In the genomic region with DNA sequence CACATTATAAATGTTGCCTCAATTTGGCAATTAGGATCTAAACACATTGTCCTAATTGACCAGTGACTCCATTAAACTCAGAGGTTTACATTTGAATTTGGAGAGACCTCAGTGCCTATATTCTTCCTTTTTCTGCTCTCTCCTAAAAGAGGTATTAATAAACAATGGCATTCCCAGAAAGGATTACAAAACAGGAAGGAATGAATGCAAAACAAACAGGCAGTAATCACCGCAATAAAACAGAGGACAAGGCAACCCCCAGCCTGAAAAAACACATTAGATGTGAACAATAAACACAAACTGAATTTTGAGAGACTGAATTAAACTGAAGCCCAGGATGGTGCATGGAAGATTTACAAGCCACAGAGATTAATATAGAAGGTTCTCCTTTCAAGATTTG, we compare ENCODE assay signal across 24 cellular contexts.
DNase-seq lines count a peak whose midpoint lies in the region; ATAC-seq, FAIRE-seq and TF ChIP-seq lines count a peak whose summit lies in the region.
"Had no signal": no experiment of that assay in that cellular context is flagged by ENCODE, and none has a peak within 500 bp of the region (broad histone marks: within the 10 kb centered on the region; RNA-seq: fewer than 3 reads in every experiment).

No MANE protein-coding gene starts in this region.

- H3K4me1 Mint-ChIP-seq in neural progenitor cell = peaks cover 24% of the 10 kb centered on the region
- no peaks in the 10 kb centered on the region for H3K4me1 Mint-ChIP-seq in T-helper 2 cell treated with Interferon-gamma antibody and Interleukin-4, amounts not matched to agents 5 μg/mL and 100 μg/mL, for 36 hours (ENCODE audit: low read depth)
- H3K4me1 Mint-ChIP-seq: T-cell had no signal

- no peaks in the 10 kb centered on the region for H3K9me3 Mint-ChIP-seq in neural progenitor cell
- peaks cover 11% of the 10 kb centered on the region for H3K9me3 Mint-ChIP-seq in T-helper 2 cell treated with Interferon-gamma antibody and Interleukin-4, amounts not matched to agents 5 μg/mL and 100 μg/mL, for 36 hours

- H3K79me2 ChIP-seq in neural progenitor cell (ENCODE audit: low read depth) = no peaks in the 10 kb centered on the region

- no peaks in the 10 kb centered on the region for H3F3A ChIP-seq in neural progenitor cell (ENCODE audit: low read depth)

- no peak for TF ChIP-seq POLR2A in H54 (IDR thresholded peaks at IDR 0.05; ENCODE audit: low read depth, low read length)

- no peak overlapping the region for H3K9ac ChIP-seq in neural progenitor cell
- H3K9ac ChIP-seq: KMS-11 had no signal

- H3K27me3 ChIP-seq in neural progenitor cell = no peaks in the 10 kb centered on the region
- H3K27me3 ChIP-seq: BE2C, Peyer's patch had no signal

- DNase-seq in NCI-H1092 treated with DMSO at 0.1 percent for 48 hours (lab: John Stamatoyannopoulos, UW) = peak; percentile 75
- no peak for DNase-seq in NCI-H1092 (lab: John Stamatoyannopoulos, UW)
- DNase-seq in H54 (ENCODE audit: insufficient read length, low spot score) = no peak
- peak; percentile 69 for DNase-seq in NCI-H774 (lab: John Stamatoyannopoulos, UW)
- no peak for DNase-seq in neural progenitor cell (ENCODE audit: low spot score)
- DNase-seq in GM10266 (ENCODE audit: extremely low spot score) = no peak
- DNase-seq in T-helper 2 cell treated with Interferon-gamma antibody and Interleukin-4, amounts not matched to agents 5 μg/mL and 100 μg/mL, for 36 hours (ENCODE audit: low spot score) = no peak
- DNase-seq: BE2C; Calu3; CD4-positive, alpha-beta T cell; DMS79 treated with DMSO at 0.1 percent for 48 hours; GOT3; HFFc6; NCI-H1048; NCI-H1694 treated with DMSO at 0.1 percent for 48 hours; NCI-H226; NCI-H524 treated with DMSO at 0.1 percent for 48 hours; Peyer's patch; T-cell; T1000 had no signal

- H3K27me3 Mint-ChIP-seq in neural progenitor cell (ENCODE audit: insufficient read depth, low read depth) = no peaks in the 10 kb centered on the region
- H3K27me3 Mint-ChIP-seq in T-helper 2 cell treated with Interferon-gamma antibody and Interleukin-4, amounts not matched to agents 5 μg/mL and 100 μg/mL, for 36 hours (ENCODE audit: low read depth) = no peaks in the 10 kb centered on the region
- H3K27me3 Mint-ChIP-seq: CD4-positive, alpha-beta T cell; T-cell had no signal

- no peak for ATAC-seq in HG03565 (IDR thresholded peaks at IDR 0.05; ENCODE audit: unreplicated experiment)
- ATAC-seq: Right ventricle myocardium inferior, T-cell had no signal

- no peaks in the 10 kb centered on the region for H3K9me3 ChIP-seq in neural progenitor cell (ENCODE audit: low read depth)
- H3K9me3 ChIP-seq: BE2C, Peyer's patch had no signal

- H3K4me1 ChIP-seq in neural progenitor cell = peaks cover 16% of the 10 kb centered on the region
- H3K4me1 ChIP-seq: Peyer's patch had no signal

- peak; percentile 83 for FAIRE-seq in H54 (lab: Jason Lieb, UNC)

- no peaks in the 10 kb centered on the region for H4K20me1 ChIP-seq in neural progenitor cell (ENCODE audit: low read depth)

- no peaks in the 10 kb centered on the region for H3K36me3 ChIP-seq in neural progenitor cell
- H3K36me3 ChIP-seq: BE2C, Peyer's patch had no signal

- H3K4me2 ChIP-seq in neural progenitor cell = peak overlapping the region; percentile 1
- H3K4me2 ChIP-seq: KMS-11 had no signal

- no peaks in the 10 kb centered on the region for H3K36me3 Mint-ChIP-seq in neural progenitor cell
- H3K36me3 Mint-ChIP-seq in T-helper 2 cell treated with Interferon-gamma antibody and Interleukin-4, amounts not matched to agents 5 μg/mL and 100 μg/mL, for 36 hours (ENCODE audit: low read depth) = no peaks in the 10 kb centered on the region
- H3K36me3 Mint-ChIP-seq: T-cell had no signal

- no peak overlapping the region for H3K4me3 ChIP-seq in neural progenitor cell
- H3K4me3 ChIP-seq: Peyer's patch had no signal

- no peak overlapping the region for H3K4me3 Mint-ChIP-seq in neural progenitor cell
- H3K4me3 Mint-ChIP-seq in T-helper 2 cell treated with Interferon-gamma antibody and Interleukin-4, amounts not matched to agents 5 μg/mL and 100 μg/mL, for 36 hours = no peak overlapping the region
- H3K4me3 Mint-ChIP-seq: CD4-positive, alpha-beta T cell; HFFc6; T-cell had no signal

- H2AFZ ChIP-seq in neural progenitor cell (replicated peaks) = peak overlapping the region; percentile 34

- TF ChIP-seq CTCF in neural progenitor cell (IDR thresholded peaks at IDR 0.05) (no peak), GM10266 (IDR thresholded peaks at IDR 0.05; ENCODE audit: control insufficient read depth, insufficient read depth, low read depth, missing control alignments) (no peak)

- no peak overlapping the region for H3K27ac ChIP-seq in neural progenitor cell
- H3K27ac ChIP-seq: 22Rv1, KMS-11, Peyer's patch had no signal

- peak overlapping the region; percentile 57 for H3K27ac Mint-ChIP-seq in neural progenitor cell
- H3K27ac Mint-ChIP-seq in T-helper 2 cell treated with Interferon-gamma antibody and Interleukin-4, amounts not matched to agents 5 μg/mL and 100 μg/mL, for 36 hours = no peak overlapping the region
- H3K27ac Mint-ChIP-seq: CD4-positive, alpha-beta T cell; HFFc6; T-cell had no signal

Comparison
In these comparisons a context has a peak if more than half of its experiments do, and no peak if none do; other contexts are left out.
1. DNase-seq: peak in NCI-H1092 treated with DMSO at 0.1 percent for 48 hours (single experiment) and NCI-H774 (single experiment); none in NCI-H1092 (single experiment), H54 (single experiment), neural progenitor cell (single experiment), GM10266 (single experiment) and T-helper 2 cell treated with Interferon-gamma antibody and Interleukin-4, amounts not matched to agents 5 μg/mL and 100 μg/mL, for 36 hours (single experiment).